Comparison of ENCODE assay signal across 2 cellular contexts in the genomic region with DNA sequence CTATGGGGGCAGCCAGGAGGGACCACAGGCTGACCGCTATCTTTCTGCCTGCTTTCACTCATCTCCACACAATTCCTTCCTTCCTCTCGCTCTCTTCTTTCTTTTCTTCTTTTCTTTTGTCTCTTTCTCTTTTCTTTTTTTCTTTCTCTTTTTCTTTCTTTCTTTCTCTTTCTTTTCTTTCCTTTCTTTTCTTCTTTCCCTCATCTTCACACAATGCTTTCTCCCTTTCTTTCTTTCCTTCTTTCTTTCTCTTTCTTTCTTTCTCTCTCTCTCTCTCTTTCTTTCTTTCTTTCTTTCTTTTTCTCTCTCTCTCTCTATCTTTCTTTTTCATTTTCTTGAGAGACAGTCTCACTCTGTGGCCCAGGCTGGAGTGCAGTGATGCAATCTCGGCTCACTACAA.
TF ChIP-seq lines count a peak whose summit lies in the region.

No MANE protein-coding gene starts in this region.

TF ChIP-seq in HEK293, 187 proteins besides CTCF, POLR2A, EP300 and RAD21:
- TF ChIP-seq PRDM1 (tag by site-specific recombination; IDR thresholded peaks at IDR 0.05) (peak; percentile 97), ZNF366 (tag by site-specific recombination; conservative IDR thresholded peaks at IDR 0.05) (peak; percentile 92), ZNF10 (tag by site-specific recombination; IDR thresholded peaks at IDR 0.05) (no peak)
- TF ChIP-seq, protein P1, sequence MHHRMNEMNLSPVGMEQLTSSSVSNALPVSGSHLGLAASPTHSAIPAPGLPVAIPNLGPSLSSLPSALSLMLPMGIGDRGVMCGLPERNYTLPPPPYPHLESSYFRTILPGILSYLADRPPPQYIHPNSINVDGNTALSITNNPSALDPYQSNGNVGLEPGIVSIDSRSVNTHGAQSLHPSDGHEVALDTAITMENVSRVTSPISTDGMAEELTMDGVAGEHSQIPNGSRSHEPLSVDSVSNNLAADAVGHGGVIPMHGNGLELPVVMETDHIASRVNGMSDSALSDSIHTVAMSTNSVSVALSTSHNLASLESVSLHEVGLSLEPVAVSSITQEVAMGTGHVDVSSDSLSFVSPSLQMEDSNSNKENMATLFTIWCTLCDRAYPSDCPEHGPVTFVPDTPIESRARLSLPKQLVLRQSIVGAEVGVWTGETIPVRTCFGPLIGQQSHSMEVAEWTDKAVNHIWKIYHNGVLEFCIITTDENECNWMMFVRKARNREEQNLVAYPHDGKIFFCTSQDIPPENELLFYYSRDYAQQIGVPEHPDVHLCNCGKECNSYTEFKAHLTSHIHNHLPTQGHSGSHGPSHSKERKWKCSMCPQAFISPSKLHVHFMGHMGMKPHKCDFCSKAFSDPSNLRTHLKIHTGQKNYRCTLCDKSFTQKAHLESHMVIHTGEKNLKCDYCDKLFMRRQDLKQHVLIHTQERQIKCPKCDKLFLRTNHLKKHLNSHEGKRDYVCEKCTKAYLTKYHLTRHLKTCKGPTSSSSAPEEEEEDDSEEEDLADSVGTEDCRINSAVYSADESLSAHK (tag by site-specific recombination; IDR thresholded peaks at IDR 0.05): no peak

TF ChIP-seq in K562, 482 proteins besides CTCF, POLR2A, EP300 and RAD21:
- TF ChIP-seq CEBPG (CRISPR knock-in tag; IDR thresholded peaks at IDR 0.05) (0 out of 2 replicates have a peak, but pooled peaks have one; percentile 16), CEBPG (tag; conservative IDR thresholded peaks at IDR 0.05 in 1 of 2, IDR thresholded peaks at IDR 0.05 in 1 of 2) (no peak), CHD2 (IDR thresholded peaks at IDR 0.05; ENCODE audit: low read depth, low read length) (no peak), THRAP3 (IDR thresholded peaks at IDR 0.05; ENCODE audit: borderline replicate concordance) (no peak), EWSR1 (IDR thresholded peaks at IDR 0.05; ENCODE audit: borderline replicate concordance, low read depth, partially characterized antibody) (no peak), ZNF316 (IDR thresholded peaks at IDR 0.05) (no peak)
- TF ChIP-seq, protein P2, sequence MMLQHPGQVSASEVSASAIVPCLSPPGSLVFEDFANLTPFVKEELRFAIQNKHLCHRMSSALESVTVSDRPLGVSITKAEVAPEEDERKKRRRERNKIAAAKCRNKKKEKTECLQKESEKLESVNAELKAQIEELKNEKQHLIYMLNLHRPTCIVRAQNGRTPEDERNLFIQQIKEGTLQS (IDR thresholded peaks at IDR 0.05): peak; percentile 46; the same call in 1 of the 2 replicates
- TF ChIP-seq, protein P2 (CRISPR knock-in tag; conservative IDR thresholded peaks at IDR 0.05): no peak
- TF ChIP-seq, protein P3, sequence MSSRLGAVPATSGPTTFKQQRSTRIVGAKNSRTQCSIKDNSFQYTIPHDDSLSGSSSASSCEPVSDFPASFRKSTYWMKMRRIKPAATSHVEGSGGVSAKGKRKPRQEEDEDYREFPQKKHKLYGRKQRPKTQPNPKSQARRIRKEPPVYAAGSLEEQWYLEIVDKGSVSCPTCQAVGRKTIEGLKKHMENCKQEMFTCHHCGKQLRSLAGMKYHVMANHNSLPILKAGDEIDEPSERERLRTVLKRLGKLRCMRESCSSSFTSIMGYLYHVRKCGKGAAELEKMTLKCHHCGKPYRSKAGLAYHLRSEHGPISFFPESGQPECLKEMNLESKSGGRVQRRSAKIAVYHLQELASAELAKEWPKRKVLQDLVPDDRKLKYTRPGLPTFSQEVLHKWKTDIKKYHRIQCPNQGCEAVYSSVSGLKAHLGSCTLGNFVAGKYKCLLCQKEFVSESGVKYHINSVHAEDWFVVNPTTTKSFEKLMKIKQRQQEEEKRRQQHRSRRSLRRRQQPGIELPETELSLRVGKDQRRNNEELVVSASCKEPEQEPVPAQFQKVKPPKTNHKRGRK (tag; IDR thresholded peaks at IDR 0.05): peak; percentile 95
- TF ChIP-seq, protein P4, sequence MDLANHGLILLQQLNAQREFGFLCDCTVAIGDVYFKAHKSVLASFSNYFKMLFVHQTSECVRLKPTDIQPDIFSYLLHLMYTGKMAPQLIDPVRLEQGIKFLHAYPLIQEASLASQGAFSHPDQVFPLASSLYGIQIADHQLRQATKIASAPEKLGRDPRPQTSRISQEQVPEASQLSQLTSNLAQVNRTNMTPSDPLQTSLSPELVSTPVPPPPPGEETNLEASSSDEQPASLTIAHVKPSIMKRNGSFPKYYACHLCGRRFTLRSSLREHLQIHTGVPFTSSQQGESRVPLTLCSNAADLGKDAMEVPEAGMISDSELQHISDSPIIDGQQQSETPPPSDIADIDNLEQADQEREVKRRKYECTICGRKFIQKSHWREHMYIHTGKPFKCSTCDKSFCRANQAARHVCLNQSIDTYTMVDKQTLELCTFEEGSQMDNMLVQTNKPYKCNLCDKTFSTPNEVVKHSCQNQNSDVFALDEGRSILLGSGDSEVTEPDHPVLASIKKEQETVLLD (IDR thresholded peaks at IDR 0.05): 0 out of 2 replicates have a peak, but pooled peaks have one; percentile 34
